Comparison of ENCODE assay signal across 21 cellular contexts in the genomic region with DNA sequence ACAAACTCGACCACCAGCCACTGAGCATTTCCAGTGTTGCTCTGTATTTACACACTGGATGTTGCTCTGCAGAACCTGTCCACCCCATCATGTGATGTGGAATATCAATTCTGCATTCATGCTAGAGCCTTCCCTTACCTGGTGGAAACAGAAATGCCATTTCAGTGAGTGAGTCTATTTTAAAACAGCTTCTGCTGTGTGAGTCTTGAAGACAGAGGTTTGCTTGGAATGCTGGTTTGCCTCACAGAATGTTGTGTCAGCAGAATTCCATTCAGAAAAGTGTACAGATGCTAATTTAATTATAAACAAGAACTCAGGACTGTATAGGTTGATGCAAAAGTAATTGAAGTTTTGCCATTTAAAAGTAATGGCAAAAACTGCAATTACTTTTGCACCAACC.
A peak's percentile ranks its signal among the peaks of the same experiment; 100 is the strongest.
DNase-seq lines count a peak whose midpoint lies in the region; ATAC-seq and TF ChIP-seq lines count a peak whose summit lies in the region.
"Had no signal": no experiment of that assay in that cellular context is flagged by ENCODE, and none has a peak within 500 bp of the region (broad histone marks: within the 10 kb centered on the region; RNA-seq: fewer than 3 reads in every experiment).

No MANE protein-coding gene starts in this region.

- no peak overlapping the region for H2AK5ac ChIP-seq in mesenchymal stem cell (ENCODE audit: low read length, severe bottlenecking)

- TF ChIP-seq POLR2A in Peyer's patch (IDR thresholded peaks at IDR 0.05), result no peak

- peak overlapping the region in 1 of 2 experiments; percentile 60 for H3K14ac ChIP-seq in mesenchymal stem cell (ENCODE audit: low read length in 2 of 2)

- peak overlapping the region in 1 of 2 experiments; percentile 54 for H2BK12ac ChIP-seq in mesenchymal stem cell (ENCODE audit: low read length in 2 of 2)

- H4K8ac ChIP-seq in mesenchymal stem cell (ENCODE audit: low read length), result no peak overlapping the region

- H3K4me1 ChIP-seq in mesenchymal stem cell (ENCODE audit: control insufficient read depth, insufficient read depth, low read depth, low read length) (peaks cover 4% of the 10 kb centered on the region), Peyer's patch (no peaks in the 10 kb centered on the region)

- no peak overlapping the region for H2BK120ac ChIP-seq in mesenchymal stem cell (ENCODE audit: low read depth, low read length)

- TF ChIP-seq CTCF in choroid plexus epithelial cell (conservative IDR thresholded peaks at IDR 0.05; ENCODE audit: low read depth, low read length), result no peak
- no peak for TF ChIP-seq CTCF in Peyer's patch (IDR thresholded peaks at IDR 0.05)

- H3K4me1 Mint-ChIP-seq in stimulated activated effector memory CD8-positive, alpha-beta T cell treated with anti-CD3 and anti-CD28 coated beads, Interleukin-12 subunit alpha, Interleukin-12 subunit beta, amount 100 ng/mL, for 72 hours, result no peaks in the 10 kb centered on the region
- H3K4me1 Mint-ChIP-seq: IgD-negative memory B cell, immature natural killer cell had no signal

- no peak overlapping the region for H3K4me2 ChIP-seq in mesenchymal stem cell (ENCODE audit: low read length, poor library complexity, severe bottlenecking)

- DNase-seq in EL (peak; percentile 25), M059J (ENCODE audit: low read depth) (peak; percentile 48), choroid plexus epithelial cell (ENCODE audit: low read depth) (peak; percentile 85), mesenchymal stem cell (peak; percentile 49), Peyer's patch (no peak), dedifferentiated amniotic fluid mesenchymal stem cell (ENCODE audit: extremely low spot score) (no peak)
- DNase-seq in activated CD4-positive, CD25-positive, alpha-beta regulatory T cell treated with anti-CD3 and anti-CD28 coated beads, Interleukin-2, amount 50 U/mL, for 72 hours, result no peak
- DNase-seq in stimulated activated effector memory CD8-positive, alpha-beta T cell treated with anti-CD3 and anti-CD28 coated beads, Interleukin-12 subunit alpha, Interleukin-12 subunit beta, amount 100 ng/mL, for 72 hours (ENCODE audit: low spot score in 2 of 2), result no peak
- DNase-seq: activated CD4-positive, alpha-beta T cell treated with anti-CD3 and anti-CD28 coated beads for 1 hour; activated gamma-delta T cell treated with Interleukin-2 at 50 U/mL for 16 hours; effector CD8-positive, alpha-beta T cell; H7; immature natural killer cell; NCI-H1417; small intestine; stimulated activated naive CD4-positive, alpha-beta T cell treated with Interleukin-2 at 50 U/mL for 16 hours had no signal

- no peak overlapping the region for H2BK15ac ChIP-seq in mesenchymal stem cell (ENCODE audit: low read depth, poor library complexity, severe bottlenecking)

- no peak overlapping the region for H3K27ac Mint-ChIP-seq in stimulated activated effector memory CD8-positive, alpha-beta T cell treated with anti-CD3 and anti-CD28 coated beads, Interleukin-12 subunit alpha, Interleukin-12 subunit beta, amount 100 ng/mL, for 72 hours
- H3K27ac Mint-ChIP-seq: IgD-negative memory B cell; immature natural killer cell; T-helper 1 cell treated with Interleukin-12 subunit alpha and Interleukin-12 subunit beta and Interleukin-4 antibody, amounts not matched to agents 30 μg/mL and 1 μg/mL, for 36 hours had no signal

- no peak overlapping the region for H4K91ac ChIP-seq in mesenchymal stem cell (ENCODE audit: low read length)

- no peak overlapping the region for H3K23ac ChIP-seq in mesenchymal stem cell (ENCODE audit: low read length in 2 of 2)

- H3K9ac ChIP-seq in mesenchymal stem cell (ENCODE audit: low read length), result no peak overlapping the region

- H3K27me3 ChIP-seq in mesenchymal stem cell (ENCODE audit: control insufficient read depth in 1 of 2, insufficient read depth in 1 of 2, low read length in 2 of 2) (no peaks in the 10 kb centered on the region), Peyer's patch (no peaks in the 10 kb centered on the region)

- no peak overlapping the region for H2BK5ac ChIP-seq in mesenchymal stem cell (ENCODE audit: low read depth, low read length, poor library complexity, severe bottlenecking)

- H3K9me3 ChIP-seq in mesenchymal stem cell (ENCODE audit: control insufficient read depth, low read length) (no peaks in the 10 kb centered on the region), Peyer's patch (no peaks in the 10 kb centered on the region)

- H3K4me3 ChIP-seq in choroid plexus epithelial cell (ENCODE audit: low read depth, low read length), result no peak overlapping the region
- no peak overlapping the region for H3K4me3 ChIP-seq in mesenchymal stem cell (ENCODE audit: insufficient read depth in 1 of 2, low read depth in 1 of 2, low read length in 2 of 2)
- no peak overlapping the region for H3K4me3 ChIP-seq in Peyer's patch
- H3K4me3 ChIP-seq: GM12878 had no signal

- WGBS in mesenchymal stem cell, result 67% methylated on average over 1 of the region's 1 CpG

- H3K18ac ChIP-seq in mesenchymal stem cell (ENCODE audit: low read depth in 1 of 2, low read length in 2 of 2), result no peak overlapping the region

- H3K36me3 ChIP-seq in mesenchymal stem cell (ENCODE audit: control insufficient read depth in 1 of 2, insufficient read depth in 2 of 2, low read depth in 1 of 2, low read length in 2 of 2) (peaks cover 9 to 57% of the 10 kb centered on the region in 2 experiments), Peyer's patch (peaks cover 0 to 6% (median 0%) of the 10 kb centered on the region in 3 donors)

- H3K4me3 Mint-ChIP-seq in stimulated activated effector memory CD8-positive, alpha-beta T cell treated with anti-CD3 and anti-CD28 coated beads, Interleukin-12 subunit alpha, Interleukin-12 subunit beta, amount 100 ng/mL, for 72 hours, result no peak overlapping the region
- H3K4me3 Mint-ChIP-seq: brain; IgD-negative memory B cell; immature natural killer cell; T-helper 1 cell treated with Interleukin-12 subunit alpha and Interleukin-12 subunit beta and Interleukin-4 antibody, amounts not matched to agents 30 μg/mL and 1 μg/mL, for 36 hours had no signal

- H3K9me3 Mint-ChIP-seq in stimulated activated effector memory CD8-positive, alpha-beta T cell treated with anti-CD3 and anti-CD28 coated beads, Interleukin-12 subunit alpha, Interleukin-12 subunit beta, amount 100 ng/mL, for 72 hours, result no peaks in the 10 kb centered on the region
- H3K9me3 Mint-ChIP-seq: brain; IgD-negative memory B cell; immature natural killer cell; T-helper 1 cell treated with Interleukin-12 subunit alpha and Interleukin-12 subunit beta and Interleukin-4 antibody, amounts not matched to agents 30 μg/mL and 1 μg/mL, for 36 hours had no signal

- H2AFZ ChIP-seq in mesenchymal stem cell (ENCODE audit: low read depth, low read length), result no peak overlapping the region

- peaks cover 20% of the 10 kb centered on the region for H3K79me1 ChIP-seq in mesenchymal stem cell (replicated peaks; ENCODE audit: low read length, poor library complexity, severe bottlenecking)

- H3K4ac ChIP-seq in mesenchymal stem cell (ENCODE audit: low read depth in 1 of 2, low read length in 2 of 2), result no peak overlapping the region

- H3K27ac ChIP-seq in mesenchymal stem cell (ENCODE audit: low read length, poor library complexity, severe bottlenecking) (peak overlapping the region; percentile 59), Peyer's patch (no peak overlapping the region)

- peaks cover 9% of the 10 kb centered on the region for H3K36me3 Mint-ChIP-seq in stimulated activated effector memory CD8-positive, alpha-beta T cell treated with anti-CD3 and anti-CD28 coated beads, Interleukin-12 subunit alpha, Interleukin-12 subunit beta, amount 100 ng/mL, for 72 hours

- no peak for ATAC-seq in stimulated activated effector memory CD8-positive, alpha-beta T cell treated with anti-CD3 and anti-CD28 coated beads, Interleukin-12 subunit alpha, Interleukin-12 subunit beta, amount 100 ng/mL, for 72 hours
- ATAC-seq: GM12878, Right ventricle myocardium inferior had no signal

Comparison
In these comparisons a context has a peak if more than half of its experiments do, and no peak if none do; other contexts are left out.
1. DNase-seq: peak in EL (single experiment), M059J (single experiment), choroid plexus epithelial cell (single experiment) and mesenchymal stem cell (single experiment); none in activated CD4-positive, CD25-positive, alpha-beta regulatory T cell treated with anti-CD3 and anti-CD28 coated beads, Interleukin-2, amount 50 U/mL, for 72 hours (single experiment), Peyer's patch (0 of 3), stimulated activated effector memory CD8-positive, alpha-beta T cell treated with anti-CD3 and anti-CD28 coated beads, Interleukin-12 subunit alpha, Interleukin-12 subunit beta, amount 100 ng/mL, for 72 hours (0 of 2) and dedifferentiated amniotic fluid mesenchymal stem cell (single experiment).